10 cellular contexts compared by ENCODE assay signal in the genomic region with DNA sequence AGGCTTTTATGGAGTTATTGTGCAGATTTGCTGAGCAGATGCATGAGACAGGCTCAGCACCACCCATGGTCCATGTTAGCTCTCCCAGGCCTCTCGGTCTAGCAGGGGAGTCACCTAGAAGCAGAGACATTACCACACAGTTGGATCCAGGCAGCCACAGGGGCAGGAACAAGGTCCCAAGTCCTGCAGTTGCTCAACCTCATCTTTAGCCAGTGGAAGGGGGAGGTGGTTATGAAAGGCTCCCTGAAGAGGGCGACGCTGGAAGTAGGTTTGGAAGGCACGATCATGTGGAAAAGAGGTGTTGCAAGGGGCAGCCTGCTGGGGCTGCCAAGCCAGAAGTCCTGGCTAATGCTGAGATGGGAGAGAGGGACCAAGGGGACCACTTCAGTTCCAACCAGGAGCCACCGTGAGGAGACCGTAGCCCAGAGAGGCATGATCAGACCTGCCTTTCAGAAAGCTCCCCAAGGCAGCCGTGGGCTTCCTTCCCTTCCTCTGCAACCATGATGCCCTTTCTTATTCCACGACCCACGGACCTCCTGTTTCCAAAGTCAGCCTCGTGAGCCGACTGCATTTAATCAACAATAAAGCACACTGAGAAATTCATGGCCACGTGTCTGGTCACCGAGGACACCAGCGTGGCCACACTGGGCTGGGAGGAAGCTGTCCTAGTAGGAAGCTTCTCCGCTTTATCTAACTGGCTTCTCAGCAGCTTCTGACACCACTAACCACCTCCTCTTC. TPM values are rescaled to one million over a fixed set of nuclear protein-coding genes. Genes with fewer than 3 reads are reported as not detected.
DNase-seq lines count a peak whose midpoint lies in the region; ATAC-seq and TF ChIP-seq lines count a peak whose summit lies in the region.
"Had no signal": no experiment of that assay in that cellular context is flagged by ENCODE, and none has a peak within 500 bp of the region (broad histone marks: within the 10 kb centered on the region; RNA-seq: fewer than 3 reads in every experiment).

No MANE protein-coding gene starts in this region.

- TF ChIP-seq CTCF in CD8-positive, alpha-beta T cell (IDR thresholded peaks at IDR 0.05): no peak
- TF ChIP-seq CTCF in Loucy (conservative IDR thresholded peaks at IDR 0.05; ENCODE audit: low read length) (peak; percentile 34), choroid plexus epithelial cell (conservative IDR thresholded peaks at IDR 0.05; ENCODE audit: low read depth, low read length) (peak; percentile 25), nephron (IDR thresholded peaks at IDR 0.05; ENCODE audit: unreplicated experiment in 3 of 3) (no peak)

- H3K27me3 Mint-ChIP-seq in CD8-positive, alpha-beta T cell (ENCODE audit: low read depth): no peaks in the 10 kb centered on the region
- no peaks in the 10 kb centered on the region for H3K27me3 Mint-ChIP-seq in nephron (ENCODE audit: low read depth)

- CTCF ChIA-PET in CD8-positive, alpha-beta T cell (lab: Charles Lee): interaction anchor here (1.2 to 1.7 kb wide), 3 partner anchors 10 to 183 kb away, joined by 3 to 5 read pairs (median 4); no protein-coding TSS in a partner anchor

- no peaks in the 10 kb centered on the region for H3K27me3 ChIP-seq in CD8-positive, alpha-beta T cell (ENCODE audit: insufficient read depth, low read length)
- no peaks in the 10 kb centered on the region for H3K27me3 ChIP-seq in Loucy (ENCODE audit: insufficient read depth, low read length, poor library complexity, severe bottlenecking)

- peaks cover 61% of the 10 kb centered on the region for H3K4me1 Mint-ChIP-seq in CD8-positive, alpha-beta T cell (ENCODE audit: low read depth)
- H3K4me1 Mint-ChIP-seq in nephron: peaks cover 34% of the 10 kb centered on the region

- H3K9me3 ChIP-seq in CD8-positive, alpha-beta T cell (ENCODE audit: low read length): no peaks in the 10 kb centered on the region
- no peaks in the 10 kb centered on the region for H3K9me3 ChIP-seq in Loucy (ENCODE audit: insufficient read depth, low read depth, low read length)

- no peak for ATAC-seq in CD8-positive, alpha-beta T cell
- ATAC-seq in HG03196 (IDR thresholded peaks at IDR 0.05; ENCODE audit: unreplicated experiment): no peak
- ATAC-seq in HG02571 (IDR thresholded peaks at IDR 0.05; ENCODE audit: unreplicated experiment): no peak

- peaks cover 17% of the 10 kb centered on the region for H4K20me1 ChIP-seq in Loucy (ENCODE audit: insufficient read depth, low read length, poor library complexity, severe bottlenecking)

- H3K9me3 Mint-ChIP-seq in CD8-positive, alpha-beta T cell: no peaks in the 10 kb centered on the region
- no peaks in the 10 kb centered on the region for H3K9me3 Mint-ChIP-seq in nephron

- H3K9me2 ChIP-seq in Loucy (replicated peaks; ENCODE audit: low read depth, low read length): no peaks in the 10 kb centered on the region

- H3K27ac Mint-ChIP-seq in CD8-positive, alpha-beta T cell: peak overlapping the region; percentile 90
- peak overlapping the region in 1 of 3 experiments; percentile 75 for H3K27ac Mint-ChIP-seq in nephron

- no peaks in the 10 kb centered on the region for H3F3A ChIP-seq in Loucy (ENCODE audit: low read depth)

- peak overlapping the region; percentile 3 for H3K4me3 ChIP-seq in CD8-positive, alpha-beta T cell (ENCODE audit: low read depth, low read length)
- peak overlapping the region; percentile 14 for H3K4me3 ChIP-seq in Loucy (ENCODE audit: low read length, poor library complexity, severe bottlenecking)
- no peak overlapping the region for H3K4me3 ChIP-seq in choroid plexus epithelial cell (ENCODE audit: low read depth, low read length)

- intact Hi-C loops in CD8-positive, alpha-beta T cell (cut with DNase I, micrococcal nuclease): no loop called here

- H2AFZ ChIP-seq in Loucy (ENCODE audit: low read length): no peak overlapping the region

- peak overlapping the region; percentile 76 for H3K4me3 Mint-ChIP-seq in CD8-positive, alpha-beta T cell
- H3K4me3 Mint-ChIP-seq in nephron: peak overlapping the region; percentile 69 to 83 (median 70)

- peak in 1 of 7 experiments; percentile 19 for DNase-seq in CD8-positive, alpha-beta T cell
- peak; percentile 71 for DNase-seq in choroid plexus epithelial cell (ENCODE audit: low read depth)
- DNase-seq in NCI-H128 (lab: John Stamatoyannopoulos, UW; ENCODE audit: unreplicated experiment): no peak
- no peak for DNase-seq in NCI-H1694 (lab: John Stamatoyannopoulos, UW)

- peak overlapping the region; percentile 94 for H3K4me2 ChIP-seq in Loucy (ENCODE audit: low read depth, low read length, poor library complexity, severe bottlenecking)

- H3K9ac ChIP-seq in Loucy (ENCODE audit: low read depth, low read length, poor library complexity, severe bottlenecking): peak overlapping the region; percentile 59

- H3K79me2 ChIP-seq in Loucy (ENCODE audit: insufficient read depth, low read length): peaks cover 53% of the 10 kb centered on the region

- peaks cover 13% of the 10 kb centered on the region for H3K36me3 ChIP-seq in CD8-positive, alpha-beta T cell (ENCODE audit: insufficient read depth, low read length)
- peaks cover 4% of the 10 kb centered on the region; the same call in 1 of the 2 replicates for H3K36me3 ChIP-seq in Loucy (ENCODE audit: insufficient read depth, low read length)

- H3K27ac ChIP-seq in CD8-positive, alpha-beta T cell (ENCODE audit: low read depth, low read length): peak overlapping the region; percentile 36

- peaks cover 71% of the 10 kb centered on the region for H3K4me1 ChIP-seq in CD8-positive, alpha-beta T cell (ENCODE audit: insufficient read depth, low read length)
- H3K4me1 ChIP-seq in Loucy (ENCODE audit: insufficient read depth, low read length, poor library complexity, severe bottlenecking): peaks cover 26% of the 10 kb centered on the region

- POLR2A ChIA-PET in CD8-positive, alpha-beta T cell (lab: Charles Lee): interaction anchor here (1.0 to 1.3 kb wide), 2 partner anchors 12 to 44 kb away, joined by 3 read pairs; no protein-coding TSS in a partner anchor

- peaks cover 57% of the 10 kb centered on the region for H3K36me3 Mint-ChIP-seq in CD8-positive, alpha-beta T cell
- H3K36me3 Mint-ChIP-seq in nephron (ENCODE audit: low read depth): peaks cover 25% of the 10 kb centered on the region

RNA-seq across cellular contexts. Expression of gene AP1M1, which starts 2.5 kb away (rescaled TPM):
- 10 to 100 TPM; 76.2 to 83.4 TPM for total RNA-seq in CD8-positive, alpha-beta T cell

RNA-seq across cellular contexts. Expression of gene FAM32A, which starts 15.0 kb away (rescaled TPM):
- total RNA-seq in CD8-positive, alpha-beta T cell: 10 to 100 TPM; 59.7 to 60.4 TPM

RNA-seq across cellular contexts. Expression of gene CIB3, which starts 26.9 kb away (rescaled TPM):
- not detected for total RNA-seq in CD8-positive, alpha-beta T cell
- total RNA-seq: activated CD8-positive, alpha-beta memory T cell treated with anti-CD3 and anti-CD28 coated beads for 36 hours; HT1080 had no signal

RNA-seq across cellular contexts. Expression of gene HSH2D, which starts 56.7 kb away (rescaled TPM):
- total RNA-seq in CD8-positive, alpha-beta T cell: 10 to 100 TPM; 35.9 to 37.5 TPM
- total RNA-seq: HT1080 had no signal

Comparison
In these comparisons a context has a peak if more than half of its experiments do, and no peak if none do; other contexts are left out.
1. CTCF ChIP-seq: peak in Loucy (single experiment) and choroid plexus epithelial cell (single experiment); none in CD8-positive, alpha-beta T cell (single experiment) and nephron (0 of 3).